22 cellular contexts compared by ENCODE assay signal in genomic region chr7:138666385-138666784, GRCh38. TPM values are rescaled to one million over a fixed set of nuclear protein-coding genes. Genes with fewer than 3 reads are reported as not detected.
DNase-seq lines count a peak whose midpoint lies in the region; ATAC-seq and TF ChIP-seq lines count a peak whose summit lies in the region.
"Had no signal": no experiment of that assay in that cellular context is flagged by ENCODE, and none has a peak within 500 bp of the region (broad histone marks: within the 10 kb centered on the region; RNA-seq: fewer than 3 reads in every experiment).

No MANE protein-coding gene starts in this region.

- TF ChIP-seq CTCF in parathyroid adenoma (IDR thresholded peaks at IDR 0.05) (no peak), Peyer's patch (IDR thresholded peaks at IDR 0.05) (no peak)

- H3K27me3 Mint-ChIP-seq in activated T-cell treated with anti-CD3 and anti-CD28 coated beads, Interleukin-2, amount 50 U/mL, for 4 hours (ENCODE audit: low read depth) = peaks cover 35% of the 10 kb centered on the region

- H3K36me3 Mint-ChIP-seq in activated T-cell treated with anti-CD3 and anti-CD28 coated beads, Interleukin-2, amount 50 U/mL, for 4 hours (ENCODE audit: insufficient read depth) = no peaks in the 10 kb centered on the region
- H3K36me3 Mint-ChIP-seq: natural killer cell treated with Interleukin-12 subunit alpha and Interleukin-12 subunit beta and Interleukin-15 and Interleukin-18, amount 100 ng/mL, for 72 hours had no signal

- H3K4me3 ChIP-seq in parathyroid adenoma (ENCODE audit: low read depth, low read length) = no peak overlapping the region
- no peak overlapping the region for H3K4me3 ChIP-seq in Peyer's patch
- H3K4me3 ChIP-seq: heart left ventricle, left lung, upper lobe of right lung had no signal

- POLR2A ChIA-PET in HEK293T (lab: Yijun Ruan, JAX) = no interaction called here

- H3K4me1 Mint-ChIP-seq in activated T-cell treated with anti-CD3 and anti-CD28 coated beads, Interleukin-2, amount 50 U/mL, for 4 hours (ENCODE audit: low read depth) = peaks cover 5% of the 10 kb centered on the region

- no peaks in the 10 kb centered on the region for H3K79me2 ChIP-seq in parathyroid adenoma

- H3K9me3 ChIP-seq in parathyroid adenoma (ENCODE audit: control insufficient read depth, low read length) (no peaks in the 10 kb centered on the region), Peyer's patch (no peaks in the 10 kb centered on the region)
- H3K9me3 ChIP-seq: heart left ventricle, left lung, upper lobe of right lung had no signal

- CTCF ChIA-PET in HEK293T (lab: Yijun Ruan, JAX) = no interaction called here

- H3K27me3 ChIP-seq in parathyroid adenoma (ENCODE audit: control insufficient read depth, insufficient read depth, low read length) (no peaks in the 10 kb centered on the region), Peyer's patch (no peaks in the 10 kb centered on the region)
- H3K27me3 ChIP-seq: upper lobe of right lung had no signal

- TF ChIP-seq POLR2A in Peyer's patch (IDR thresholded peaks at IDR 0.05) = no peak

- peak overlapping the region; percentile 89 for H2AFZ ChIP-seq in parathyroid adenoma

- no peak overlapping the region for H3K4me3 Mint-ChIP-seq in activated T-cell treated with anti-CD3 and anti-CD28 coated beads, Interleukin-2, amount 50 U/mL, for 4 hours
- H3K4me3 Mint-ChIP-seq: activated CD4-positive, alpha-beta T cell treated with anti-CD3 and anti-CD28 coated beads, Interleukin-2, amount 10 ng/mL, durations not matched to agents 24 days and 14 days; activated naive CD4-positive, alpha-beta T cell treated with anti-CD3 and anti-CD28 coated beads for 36 hours; activated T-cell treated with anti-CD3 and anti-CD28 coated beads, Interleukin-2, amount 50 U/mL, for 72 hours; natural killer cell treated with Interleukin-12 subunit alpha and Interleukin-12 subunit beta and Interleukin-15 and Interleukin-18, amount 100 ng/mL, for 72 hours; T-helper 2 cell treated with Interferon-gamma antibody and Interleukin-4, amounts not matched to agents 5 μg/mL and 100 μg/mL, for 36 hours had no signal

- ATAC-seq in GM19324 (IDR thresholded peaks at IDR 0.05; ENCODE audit: low FRiP score, unreplicated experiment) = no peak
- no peak for ATAC-seq in activated T-cell treated with anti-CD3 and anti-CD28 coated beads, Interleukin-2, amount 50 U/mL, for 4 hours
- ATAC-seq: activated T-cell treated with anti-CD3 and anti-CD28 coated beads, Interleukin-2, amount 50 U/mL, for 72 hours; heart left ventricle; left lung; natural killer cell treated with Interleukin-12 subunit alpha and Interleukin-12 subunit beta and Interleukin-15 and Interleukin-18, amount 100 ng/mL, for 72 hours; upper lobe of right lung had no signal

- H3K36me3 ChIP-seq in parathyroid adenoma (ENCODE audit: control insufficient read depth, insufficient read depth, low read length) (no peaks in the 10 kb centered on the region), Peyer's patch (no peaks in the 10 kb centered on the region)
- H3K36me3 ChIP-seq: heart left ventricle, left lung, upper lobe of right lung, WERI-Rb-1 had no signal

- no peak overlapping the region for H3K4me2 ChIP-seq in parathyroid adenoma (ENCODE audit: low read length)

- H3K4me1 ChIP-seq in parathyroid adenoma (peaks cover 33% of the 10 kb centered on the region), Peyer's patch (no peaks in the 10 kb centered on the region)
- H3K4me1 ChIP-seq: left lung, upper lobe of right lung had no signal

- no peak overlapping the region for H3K9ac ChIP-seq in parathyroid adenoma

- DNase-seq in HEK293T (ENCODE audit: extremely low spot score) (no peak), inferior parietal cortex (ENCODE audit: extremely low spot score) (peak; percentile 11), Peyer's patch (no peak)
- no peak for DNase-seq in stimulated activated CD4-positive, alpha-beta T cell treated with anti-CD3 and anti-CD28 coated beads, Interleukin-2, amount 100 ng/mL, for 24 hours
- no peak for DNase-seq in activated T-cell treated with anti-CD3 and anti-CD28 coated beads, Interleukin-2, amount 50 U/mL, for 4 hours
- DNase-seq: activated CD4-positive, alpha-beta T cell treated with anti-CD3 and anti-CD28 coated beads, Interleukin-2, amount 10 ng/mL, durations not matched to agents 24 days and 14 days; activated naive CD4-positive, alpha-beta T cell treated with anti-CD3 and anti-CD28 coated beads for 36 hours; activated T-cell treated with anti-CD3 and anti-CD28 coated beads, Interleukin-2, amount 50 U/mL, for 72 hours; amniotic stem cell; DMS79 treated with DMSO at 0.1 percent for 48 hours; heart left ventricle; KG1; left lung; NCI-H1694 treated with DMSO at 0.1 percent for 48 hours; NCI-H69; upper lobe of right lung; WERI-Rb-1 had no signal

- no peaks in the 10 kb centered on the region for H3K9me3 Mint-ChIP-seq in activated T-cell treated with anti-CD3 and anti-CD28 coated beads, Interleukin-2, amount 50 U/mL, for 4 hours
- H3K9me3 Mint-ChIP-seq: activated CD4-positive, alpha-beta T cell treated with anti-CD3 and anti-CD28 coated beads, Interleukin-2, amount 10 ng/mL, durations not matched to agents 24 days and 14 days; activated naive CD4-positive, alpha-beta T cell treated with anti-CD3 and anti-CD28 coated beads for 36 hours; natural killer cell treated with Interleukin-12 subunit alpha and Interleukin-12 subunit beta and Interleukin-15 and Interleukin-18, amount 100 ng/mL, for 72 hours had no signal

- H3K27ac ChIP-seq in angular gyrus (ENCODE audit: low read depth, low read length) = peak overlapping the region; percentile 7
- H3K27ac ChIP-seq in parathyroid adenoma = peak overlapping the region; percentile 93
- no peak overlapping the region for H3K27ac ChIP-seq in Peyer's patch
- H3K27ac ChIP-seq: heart left ventricle, left lung, upper lobe of right lung, WERI-Rb-1 had no signal

TF ChIP-seq in HEK293T, 16 proteins besides CTCF, POLR2A, EP300 and RAD21:
- TF ChIP-seq BHLHE40 (IDR thresholded peaks at IDR 0.05; ENCODE audit: borderline replicate concordance) (no peak), PKNOX1 (IDR thresholded peaks at IDR 0.05) (peak; percentile 78)
TF ChIP-seq in HEK293T: peak in this region for 1.

RNA-seq across cellular contexts. Expression of gene SVOPL, which starts 34.8 kb away (rescaled TPM):
- not detected for total RNA-seq in activated T-cell treated with anti-CD3 and anti-CD28 coated beads, Interleukin-2, amount 50 U/mL, for 4 hours
- under 1 TPM in 1 of 4 donors, not detected in 3; 0.40 TPM for total RNA-seq in Peyer's patch
- total RNA-seq: activated CD4-positive, alpha-beta T cell treated with anti-CD3 and anti-CD28 coated beads, Interleukin-2, amount 10 ng/mL, durations not matched to agents 24 days and 14 days; activated naive CD4-positive, alpha-beta T cell treated with anti-CD3 and anti-CD28 coated beads for 36 hours; activated T-cell treated with anti-CD3 and anti-CD28 coated beads, Interleukin-2, amount 50 U/mL, for 72 hours; natural killer cell treated with Interleukin-12 subunit alpha and Interleukin-12 subunit beta and Interleukin-15 and Interleukin-18, amount 100 ng/mL, for 72 hours had no signal

Comparison
In these comparisons a context has a peak if more than half of its experiments do, and no peak if none do; other contexts are left out.
1. H3K27ac ChIP-seq: peak in angular gyrus (single experiment) and parathyroid adenoma (single experiment); none in Peyer's patch (0 of 4).